In genomic region chr3:115999001-115999400, GRCh38 we compare ENCODE assay signal across 25 cellular contexts.
DNase-seq lines count a peak whose midpoint lies in the region; ATAC-seq, FAIRE-seq and TF ChIP-seq lines count a peak whose summit lies in the region.
"Had no signal": no experiment of that assay in that cellular context is flagged by ENCODE, and none has a peak within 500 bp of the region (broad histone marks: within the 10 kb centered on the region; RNA-seq: fewer than 3 reads in every experiment).

No MANE protein-coding gene starts in this region.

- CTCF ChIA-PET in IMR-90 (lab: Yijun Ruan, JAX) (no interaction called here), K562 (lab: Yijun Ruan, JAX; ENCODE audit: low intra/inter-chr PET ratio) (no interaction called here), HepG2 (lab: Yijun Ruan, JAX; ENCODE audit: low intra/inter-chr PET ratio, low total read pairs) (no interaction called here)

- H3K4ac ChIP-seq in IMR-90 (ENCODE audit: low read depth, low read length), result peak overlapping the region; percentile 49; the same call in 1 of the 2 replicates

- H3K27me3 ChIP-seq in IMR-90 (ENCODE audit: control insufficient read depth, insufficient read depth, low read length), result no peaks in the 10 kb centered on the region
- H3K27me3 ChIP-seq in K562 (ENCODE audit: control insufficient read depth in 2 of 2, insufficient read depth in 2 of 2, low read length in 2 of 2), result no peaks in the 10 kb centered on the region
- no peaks in the 10 kb centered on the region for H3K27me3 ChIP-seq in skeletal muscle satellite cell (ENCODE audit: control insufficient read depth, insufficient read depth, low read length)
- no peaks in the 10 kb centered on the region for H3K27me3 ChIP-seq in heart left ventricle
- no peaks in the 10 kb centered on the region for H3K27me3 ChIP-seq in HepG2 (ENCODE audit: control insufficient read depth in 1 of 2, insufficient read depth in 2 of 2, low read length in 2 of 2)
- no peaks in the 10 kb centered on the region for H3K27me3 ChIP-seq in SJCRH30
- H3K27me3 ChIP-seq: esophagus muscularis mucosa, spleen, suprapubic skin had no signal

- H3K23ac ChIP-seq in IMR-90 (ENCODE audit: low read depth, low read length), result peak overlapping the region; percentile 32; the same call in 1 of the 2 replicates

- H3K36me3 ChIP-seq in IMR-90 (ENCODE audit: control insufficient read depth, insufficient read depth, low read length), result no peaks in the 10 kb centered on the region
- H3K36me3 ChIP-seq in K562 (ENCODE audit: control insufficient read depth, insufficient read depth, low read length), result no peaks in the 10 kb centered on the region
- H3K36me3 ChIP-seq in skeletal muscle satellite cell (ENCODE audit: insufficient read depth, low read length), result no peaks in the 10 kb centered on the region
- H3K36me3 ChIP-seq in heart left ventricle, result no peaks in the 10 kb centered on the region
- no peaks in the 10 kb centered on the region for H3K36me3 ChIP-seq in HepG2 (replicated peaks in 1 of 2; ENCODE audit: control insufficient read depth in 1 of 2, insufficient read depth in 2 of 2, low read length in 2 of 2)
- H3K36me3 ChIP-seq in SJCRH30, result no peaks in the 10 kb centered on the region
- H3K36me3 ChIP-seq: esophagus muscularis mucosa, spleen, suprapubic skin, WERI-Rb-1 had no signal

- FAIRE-seq in K562 (lab: Jason Lieb, UNC), result no peak
- FAIRE-seq in HepG2 (lab: Jason Lieb, UNC), result no peak
- FAIRE-seq: GM18507, HTR-8/SVneo had no signal

- peak overlapping the region in 1 of 2 experiments; percentile 2; a peak in 1 of 4 replicates for H4K8ac ChIP-seq in IMR-90 (ENCODE audit: low read depth in 2 of 2, low read length in 2 of 2)

- peak overlapping the region; percentile 24; the same call in 1 of the 2 replicates for H3K18ac ChIP-seq in IMR-90 (ENCODE audit: low read depth, low read length)

- no peak overlapping the region for H2AFZ ChIP-seq in IMR-90 (replicated peaks; ENCODE audit: low read length, poor library complexity)
- peak overlapping the region; percentile 93 for H2AFZ ChIP-seq in K562 (ENCODE audit: low read depth, low read length)
- H2AFZ ChIP-seq in HepG2 (ENCODE audit: low read length), result no peak overlapping the region

- dilution Hi-C loops in IMR-90 (cut with HindIII; ENCODE audit: low sequenced_read_pairs, unreplicated experiment), result no loop called here

- H3K9ac ChIP-seq in IMR-90 (ENCODE audit: low read depth, low read length) (no peak overlapping the region), K562 (ENCODE audit: insufficient read depth in 1 of 2, low read depth in 2 of 2, low read length in 2 of 2) (no peak overlapping the region), skeletal muscle satellite cell (ENCODE audit: low read depth, low read length) (peak overlapping the region; percentile 15), HepG2 (ENCODE audit: insufficient read depth, low read depth, low read length) (no peak overlapping the region)

- peaks cover 10% of the 10 kb centered on the region for H3K9me1 ChIP-seq in IMR-90 (ENCODE audit: insufficient read depth, low read length)
- no peaks in the 10 kb centered on the region for H3K9me1 ChIP-seq in K562 (ENCODE audit: control insufficient read depth, insufficient read depth, low read length)

- no TSS peak for BruUV-seq in IMR-90 (replicated peaks; lab: Mats Ljungman, UMichigan)
- BruUV-seq in K562 (replicated peaks; lab: Mats Ljungman, UMichigan), result no TSS peak
- no TSS peak for BruUV-seq in HepG2 (replicated peaks; lab: Mats Ljungman, UMichigan)

- intact Hi-C loops in IMR-90 (cut with micrococcal nuclease) (no loop called here), K562 (cut with micrococcal nuclease) (no loop called here), heart left ventricle (cut with DNase I) (no loop called here), HepG2 (cut with micrococcal nuclease; ENCODE audit: unreplicated experiment) (no loop called here)

- no peaks in the 10 kb centered on the region for H4K20me1 ChIP-seq in IMR-90 (ENCODE audit: insufficient read depth, low read length)
- no peaks in the 10 kb centered on the region for H4K20me1 ChIP-seq in K562 (replicated peaks; ENCODE audit: control insufficient read depth, insufficient read depth, low read length)
- H4K20me1 ChIP-seq in HepG2 (ENCODE audit: insufficient read depth, low read length), result no peaks in the 10 kb centered on the region

- peak overlapping the region; percentile 82 for H2BK120ac ChIP-seq in IMR-90 (ENCODE audit: low read depth, low read length)

- H4K5ac ChIP-seq in IMR-90 (ENCODE audit: low read depth, low read length), result no peak overlapping the region

- H2BK20ac ChIP-seq in IMR-90 (ENCODE audit: low read depth, low read length), result peak overlapping the region; percentile 51; the same call in 1 of the 2 replicates

- no peak for DNase-seq in IMR-90
- no peak for DNase-seq in K562 (ENCODE audit: extremely low read depth in 1 of 4, low spot score in 3 of 4)
- DNase-seq in medulla oblongata (ENCODE audit: extremely low spot score), result peak; percentile 56
- no peak for DNase-seq in heart left ventricle
- DNase-seq in HepG2 (ENCODE audit: low spot score), result no peak
- DNase-seq in SJCRH30, result no peak
- DNase-seq: activated CD4-positive, alpha-beta T cell treated with anti-CD3 and anti-CD28 coated beads, Interleukin-2, amount 50 U/mL, for 4 hours; activated T-cell treated with anti-CD3 and anti-CD28 coated beads for 4 hours; amniotic stem cell; CD8-positive, alpha-beta memory T cell; effector CD8-positive, alpha-beta T cell; islet precursor cell; natural killer cell; NCI-H1105; psoas muscle; SIG-M5; spleen; T-helper 17 cell; WERI-Rb-1 had no signal

- TF ChIP-seq EP300 in K562 (IDR thresholded peaks at IDR 0.05; ENCODE audit: low read length), result no peak
- TF ChIP-seq EP300 in HepG2 (IDR thresholded peaks at IDR 0.05; ENCODE audit: low read depth in 2 of 2, low read length in 2 of 2), result no peak
- no peak for TF ChIP-seq EP300 in HepG2 (CRISPR knock-in tag; IDR thresholded peaks at IDR 0.05; ENCODE audit: borderline replicate concordance)

- H3K4me3 ChIP-seq in IMR-90 (ENCODE audit: insufficient read depth, low read depth, low read length) (no peak overlapping the region), K562 (no peak overlapping the region), skeletal muscle satellite cell (ENCODE audit: low read length) (no peak overlapping the region), heart left ventricle (no peak overlapping the region), HepG2 (replicated peaks in 1 of 3; ENCODE audit: insufficient read depth in 1 of 3, low read depth in 2 of 3, low read length in 3 of 3) (no peak overlapping the region), SJCRH30 (no peak overlapping the region)
- H3K4me3 ChIP-seq: esophagus muscularis mucosa, lung, psoas muscle, spleen, suprapubic skin had no signal

- H4K91ac ChIP-seq in IMR-90 (ENCODE audit: insufficient read depth, low read depth, low read length), result peak overlapping the region; percentile 56; the same call in 1 of the 2 replicates

- TF ChIP-seq CTCF in IMR-90 (conservative IDR thresholded peaks at IDR 0.05; ENCODE audit: low read depth, low read length) (no peak), K562 (IDR thresholded peaks at IDR 0.05 in 2 of 3, conservative IDR thresholded peaks at IDR 0.05 in 1 of 3; ENCODE audit: insufficient read depth in 2 of 3, low read depth in 1 of 3, low read length in 3 of 3) (no peak), heart left ventricle (IDR thresholded peaks at IDR 0.05) (no peak), HepG2 (CRISPR knock-in tag; IDR thresholded peaks at IDR 0.05) (no peak)

- H2BK5ac ChIP-seq in IMR-90 (ENCODE audit: low read depth, low read length, poor library complexity, severe bottlenecking), result no peak overlapping the region

- H3K79me2 ChIP-seq in K562 (ENCODE audit: control insufficient read depth, insufficient read depth, low read length), result no peaks in the 10 kb centered on the region
- H3K79me2 ChIP-seq in HepG2 (ENCODE audit: insufficient read depth, low read length), result no peaks in the 10 kb centered on the region

- H3K4me1 ChIP-seq in IMR-90 (ENCODE audit: control insufficient read depth, insufficient read depth, low read length), result peaks cover 10% of the 10 kb centered on the region
- H3K4me1 ChIP-seq in K562 (replicated peaks in 1 of 2; ENCODE audit: control insufficient read depth in 2 of 2, insufficient read depth in 2 of 2, low read length in 2 of 2), result peaks cover 5 to 17% of the 10 kb centered on the region in 2 experiments; a peak in 4 of 5 replicates
- H3K4me1 ChIP-seq in skeletal muscle satellite cell (ENCODE audit: control insufficient read depth, insufficient read depth, low read length), result peaks cover 37% of the 10 kb centered on the region
- H3K4me1 ChIP-seq in heart left ventricle, result peaks cover 0 to 6% (median 0%) of the 10 kb centered on the region in 12 donors
- no peaks in the 10 kb centered on the region for H3K4me1 ChIP-seq in HepG2 (ENCODE audit: insufficient read depth, low read length)
- peaks cover 12% of the 10 kb centered on the region for H3K4me1 ChIP-seq in SJCRH30
- H3K4me1 ChIP-seq: psoas muscle, spleen, suprapubic skin had no signal

- H2AK9ac ChIP-seq in IMR-90 (replicated peaks; ENCODE audit: low read depth, low read length, poor library complexity), result no peak overlapping the region

- TF ChIP-seq RAD21 in IMR-90 (IDR thresholded peaks at IDR 0.05; ENCODE audit: low read length) (no peak), K562 (CRISPR knock-in tag; conservative IDR thresholded peaks at IDR 0.05 in 1 of 2, IDR thresholded peaks at IDR 0.05 in 1 of 2) (no peak), HepG2 (CRISPR knock-in tag; IDR thresholded peaks at IDR 0.05) (no peak)

- in situ Hi-C loops in IMR-90 (cut with MboI; ENCODE audit: low sequenced_read_pairs), result no loop called here
- in situ Hi-C loops in K562 (cut with MboI), result no loop called here
- in situ Hi-C loops in HepG2 (cut with HindIII; ENCODE audit: extremely low pct_ligation_motif_present, low pct_unique_long_range_greater_than_20kb), result no loop called here

- no peaks in the 10 kb centered on the region for H3K79me1 ChIP-seq in IMR-90 (ENCODE audit: low read depth in 1 of 2, low read length in 2 of 2)

- POLR2A ChIA-PET in IMR-90 (lab: Charles Lee; ENCODE audit: unreplicated experiment) (no interaction called here), K562 (lab: Yijun Ruan, JAX) (no interaction called here), HepG2 (lab: Yijun Ruan, JAX) (no interaction called here)

- H3K9me3 ChIP-seq in IMR-90 (ENCODE audit: control insufficient read depth, insufficient read depth, low read length) (no peaks in the 10 kb centered on the region), K562 (replicated peaks; ENCODE audit: control insufficient read depth, insufficient read depth, low read depth, low read length) (peaks cover 3% of the 10 kb centered on the region; the same call in 1 of the 2 replicates), skeletal muscle satellite cell (replicated peaks; ENCODE audit: low read length) (no peaks in the 10 kb centered on the region), heart left ventricle (no peaks in the 10 kb centered on the region), HepG2 (ENCODE audit: low read length) (no peaks in the 10 kb centered on the region), SJCRH30 (replicated peaks) (no peaks in the 10 kb centered on the region)
- H3K9me3 ChIP-seq: esophagus muscularis mucosa, psoas muscle, spleen, suprapubic skin had no signal

- H3K4me2 ChIP-seq in IMR-90 (ENCODE audit: low read depth, low read length) (no peak overlapping the region), K562 (ENCODE audit: insufficient read depth, low read length) (no peak overlapping the region), skeletal muscle satellite cell (ENCODE audit: low read length) (no peak overlapping the region), HepG2 (ENCODE audit: low read depth, low read length) (no peak overlapping the region)

- ATAC-seq in IMR-90 (ENCODE audit: low read depth) (no peak), K562 (no peak), heart left ventricle (no peak), HepG2 (no peak)
- ATAC-seq: natural killer cell, T-helper 17 cell had no signal

- no peak overlapping the region for H3K27ac ChIP-seq in IMR-90 (ENCODE audit: insufficient read depth, low read length)
- no peak overlapping the region for H3K27ac ChIP-seq in K562 (ENCODE audit: extremely low read depth, low read depth, low read length)
- H3K27ac ChIP-seq in heart left ventricle, result no peak overlapping the region
- no peak overlapping the region for H3K27ac ChIP-seq in HepG2 (ENCODE audit: extremely low read length, insufficient read depth, low read length)
- no peak overlapping the region for H3K27ac ChIP-seq in SJCRH30
- H3K27ac ChIP-seq: esophagus muscularis mucosa, psoas muscle, spleen, suprapubic skin, WERI-Rb-1 had no signal

- TF ChIP-seq POLR2A in IMR-90 (IDR thresholded peaks at IDR 0.05; ENCODE audit: low read depth, low read length) (no peak), K562 (conservative IDR thresholded peaks at IDR 0.05) (no peak), heart left ventricle (IDR thresholded peaks at IDR 0.05) (no peak), HepG2 (IDR thresholded peaks at IDR 0.05; ENCODE audit: insufficient read depth in 1 of 2, low read depth in 2 of 2, low read length in 2 of 2) (no peak)

- H2BK15ac ChIP-seq in IMR-90 (ENCODE audit: low read depth, low read length), result peak overlapping the region; percentile 18; the same call in 2 of the 3 replicates

- H2AK5ac ChIP-seq in IMR-90 (ENCODE audit: low read depth, low read length), result no peak overlapping the region

- peak overlapping the region; percentile 29 for H3K14ac ChIP-seq in IMR-90 (replicated peaks; ENCODE audit: low read depth, low read length)

- no CpG with 5 or more reads among the region's 4 CpGs for WGBS in IMR-90 (ENCODE audit: extremely low coverage in 2 of 2, insufficient read length in 1 of 2), 2 experiments
- WGBS in K562 (ENCODE audit: insufficient coverage, low coverage, missing lambda C conversion rate), result 84% methylated on average over 3 of the region's 4 CpGs
- 37 to 45% (median 39%) methylated on average over 4 of the region's 4 CpGs for WGBS in heart left ventricle, 4 donors
- 3% methylated on average over 4 of the region's 4 CpGs for WGBS in HepG2 (ENCODE audit: low lambda C conversion rate)

- no peak overlapping the region for H3K56ac ChIP-seq in IMR-90 (ENCODE audit: extremely low read depth, insufficient read depth, low read length)
